ENCODE assay signal across 17 cellular contexts in the genomic region with DNA sequence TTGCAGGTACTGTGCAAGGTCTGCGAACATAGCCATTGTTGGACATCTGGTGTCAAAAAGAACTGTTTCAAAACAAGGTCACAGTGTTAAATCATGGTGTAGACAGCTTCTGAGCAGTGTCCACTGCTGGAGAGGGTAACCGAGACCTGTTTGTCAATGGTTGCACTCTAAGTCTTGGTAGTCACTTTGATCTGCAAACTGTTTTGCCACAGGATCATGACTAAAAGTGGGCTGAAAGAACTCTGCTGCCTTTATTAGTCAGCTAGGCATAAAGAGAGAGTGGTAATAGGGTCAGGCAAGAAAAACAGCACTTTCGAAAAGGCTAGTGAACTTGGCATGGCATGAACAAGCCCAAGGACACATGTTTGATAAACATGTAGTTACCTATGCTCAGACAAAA.
DNase-seq lines count a peak whose midpoint lies in the region; ATAC-seq and TF ChIP-seq lines count a peak whose summit lies in the region.
"Had no signal": no experiment of that assay in that cellular context is flagged by ENCODE, and none has a peak within 500 bp of the region (broad histone marks: within the 10 kb centered on the region; RNA-seq: fewer than 3 reads in every experiment).

No MANE protein-coding gene starts in this region.

- H4K20me1 ChIP-seq in fibroblast of lung (ENCODE audit: control insufficient read depth, extremely low read depth, insufficient read depth, low read length) (no peaks in the 10 kb centered on the region), GM23338 (replicated peaks; ENCODE audit: insufficient read depth) (no peaks in the 10 kb centered on the region)
- H4K20me1 ChIP-seq: BLaER1 had no signal

- H2AFZ ChIP-seq in fibroblast of lung (ENCODE audit: low read length) (no peak overlapping the region), trophoblast cell (ENCODE audit: insufficient read depth, low read length, poor library complexity) (no peak overlapping the region), GM23338 (no peak overlapping the region)

- H4K12ac ChIP-seq in trophoblast cell (ENCODE audit: low read depth, low read length): no peak overlapping the region

- peaks cover under 1% of the 10 kb centered on the region; the same call in 1 of the 2 replicates for H3K9me2 ChIP-seq in GM23338 (ENCODE audit: insufficient read depth)

- H3K36me3 ChIP-seq in fibroblast of lung (ENCODE audit: control insufficient read depth, insufficient read depth, low read length) (no peaks in the 10 kb centered on the region), trophoblast cell (ENCODE audit: control insufficient read depth in 1 of 2, insufficient read depth in 2 of 2, low read length in 2 of 2) (no peaks in the 10 kb centered on the region), GM23338 (ENCODE audit: insufficient read depth) (no peaks in the 10 kb centered on the region)
- H3K36me3 ChIP-seq: BLaER1, HAP-1 had no signal

- no peak for TF ChIP-seq CTCF in fibroblast of lung (conservative IDR thresholded peaks at IDR 0.05 in 1 of 2, IDR thresholded peaks at IDR 0.05 in 1 of 2; ENCODE audit: low read depth in 1 of 2, low read length in 2 of 2)
- no peak for TF ChIP-seq CTCF in GM23338 (conservative IDR thresholded peaks at IDR 0.05; ENCODE audit: low read depth in 2 of 2)

- no peak overlapping the region for H2AK5ac ChIP-seq in trophoblast cell (ENCODE audit: low read length)

- H3K4me3 ChIP-seq in fibroblast of lung (replicated peaks in 1 of 4; ENCODE audit: control extremely low read depth in 1 of 4, insufficient read depth in 1 of 4, low read depth in 3 of 4, low read length in 4 of 4) (no peak overlapping the region), trophoblast cell (ENCODE audit: low read depth, low read length) (no peak overlapping the region), GM23338 (no peak overlapping the region)
- H3K4me3 ChIP-seq: BLaER1, body of pancreas, HAP-1 had no signal

- no peak overlapping the region for H3K9ac ChIP-seq in fibroblast of lung (ENCODE audit: insufficient read depth, low read length)
- no peak overlapping the region for H3K9ac ChIP-seq in trophoblast cell (ENCODE audit: low read length)
- H3K9ac ChIP-seq: BLaER1 had no signal

- no peak overlapping the region for H3K4me3 Mint-ChIP-seq in activated naive CD8-positive, alpha-beta T cell treated with anti-CD3 and anti-CD28 coated beads, Interleukin-2, amount 50 U/mL, for 24 hours
- H3K4me3 Mint-ChIP-seq in GM23338: no peak overlapping the region
- H3K4me3 Mint-ChIP-seq: naive thymus-derived CD8-positive, alpha-beta T cell; T-helper 17 cell had no signal

- H2BK120ac ChIP-seq in trophoblast cell (ENCODE audit: insufficient read depth, low read length, poor library complexity): no peak overlapping the region

- DNase-seq in G401 (ENCODE audit: low spot score) (peak; percentile 18), M059J (ENCODE audit: low read depth) (peak; percentile 47), fibroblast of lung (ENCODE audit: low read depth in 2 of 2) (peak; percentile 58 to 81), trophoblast cell (no peak), NCI-H128 (lab: John Stamatoyannopoulos, UW; ENCODE audit: unreplicated experiment) (no peak), iPS-NIHi7 (ENCODE audit: extremely low spot score) (no peak), GM23338 (ENCODE audit: low spot score) (no peak)
- no peak for DNase-seq in activated naive CD8-positive, alpha-beta T cell treated with anti-CD3 and anti-CD28 coated beads, Interleukin-2, amount 50 U/mL, for 24 hours
- DNase-seq: activated effector memory CD4-positive, alpha-beta T cell treated with anti-CD3 and anti-CD28 coated beads, Interleukin-2, amount 50 U/mL, for 16 hours; naive thymus-derived CD8-positive, alpha-beta T cell; NCI-H1105; NCI-H2227 treated with DMSO at 0.1 percent for 48 hours; substantia nigra; T-helper 17 cell had no signal

- H3K14ac ChIP-seq in trophoblast cell (ENCODE audit: low read length): no peak overlapping the region

- H3K9me3 ChIP-seq in fibroblast of lung (ENCODE audit: control insufficient read depth, insufficient read depth, low read depth, low read length): no peaks in the 10 kb centered on the region
- H3K9me3 ChIP-seq in trophoblast cell (ENCODE audit: insufficient read depth, low read depth, low read length): no peaks in the 10 kb centered on the region
- H3K9me3 ChIP-seq: BLaER1, body of pancreas, HAP-1 had no signal

- H3K4me2 ChIP-seq in fibroblast of lung (ENCODE audit: extremely low read depth, insufficient read depth, low read length): peak overlapping the region; percentile 1
- no peak overlapping the region for H3K4me2 ChIP-seq in trophoblast cell (ENCODE audit: low read length)
- H3K4me2 ChIP-seq in GM23338: no peak overlapping the region
- H3K4me2 ChIP-seq: BLaER1 had no signal

- H2BK5ac ChIP-seq in trophoblast cell (ENCODE audit: low read depth, low read length, poor library complexity): peak overlapping the region; percentile 42

- H2BK12ac ChIP-seq in trophoblast cell (ENCODE audit: low read length): no peak overlapping the region

- H3K9me3 Mint-ChIP-seq in activated naive CD8-positive, alpha-beta T cell treated with anti-CD3 and anti-CD28 coated beads, Interleukin-2, amount 50 U/mL, for 24 hours: no peaks in the 10 kb centered on the region
- H3K9me3 Mint-ChIP-seq in GM23338: no peaks in the 10 kb centered on the region
- H3K9me3 Mint-ChIP-seq: naive thymus-derived CD8-positive, alpha-beta T cell had no signal

- H3K27ac ChIP-seq in fibroblast of lung (ENCODE audit: insufficient read depth, low read length) (peak overlapping the region; percentile 42), trophoblast cell (ENCODE audit: low read depth, low read length) (no peak overlapping the region), GM23338 (ENCODE audit: low read depth) (no peak overlapping the region)
- H3K27ac ChIP-seq: BLaER1, body of pancreas had no signal

- H3K79me2 ChIP-seq in fibroblast of lung (ENCODE audit: control insufficient read depth, insufficient read depth, low read length) (no peaks in the 10 kb centered on the region), trophoblast cell (ENCODE audit: control insufficient read depth, insufficient read depth, low read length, poor library complexity) (no peaks in the 10 kb centered on the region), GM23338 (replicated peaks; ENCODE audit: insufficient read depth) (no peaks in the 10 kb centered on the region)

- ATAC-seq in activated naive CD8-positive, alpha-beta T cell treated with anti-CD3 and anti-CD28 coated beads, Interleukin-2, amount 50 U/mL, for 24 hours: no peak
- no peak for ATAC-seq in GM23338
- ATAC-seq: naive thymus-derived CD8-positive, alpha-beta T cell; T-helper 17 cell had no signal

- H4K91ac ChIP-seq in trophoblast cell (ENCODE audit: low read depth, low read length): no peak overlapping the region

- H3K27me3 Mint-ChIP-seq in activated naive CD8-positive, alpha-beta T cell treated with anti-CD3 and anti-CD28 coated beads, Interleukin-2, amount 50 U/mL, for 24 hours: peaks cover 2% of the 10 kb centered on the region
- H3K27me3 Mint-ChIP-seq in GM23338 (ENCODE audit: insufficient read depth, low read depth, poor library complexity): no peaks in the 10 kb centered on the region

- no CpG with 5 or more reads among the region's 3 CpGs for WGBS in trophoblast cell (ENCODE audit: extremely low coverage, insufficient coverage, insufficient read length)

- no peak overlapping the region for H4K8ac ChIP-seq in trophoblast cell (ENCODE audit: low read depth, low read length)

- no peaks in the 10 kb centered on the region for H3K36me3 Mint-ChIP-seq in activated naive CD8-positive, alpha-beta T cell treated with anti-CD3 and anti-CD28 coated beads, Interleukin-2, amount 50 U/mL, for 24 hours (ENCODE audit: low read depth)
- H3K36me3 Mint-ChIP-seq in GM23338 (ENCODE audit: low read depth): no peaks in the 10 kb centered on the region; the same call in 2 of the 3 replicates
- H3K36me3 Mint-ChIP-seq: naive thymus-derived CD8-positive, alpha-beta T cell had no signal

- no peak overlapping the region for H3K4ac ChIP-seq in trophoblast cell (ENCODE audit: low read depth, low read length)

- no peaks in the 10 kb centered on the region for H3K27me3 ChIP-seq in fibroblast of lung (ENCODE audit: control insufficient read depth, insufficient read depth, low read length)
- no peaks in the 10 kb centered on the region for H3K27me3 ChIP-seq in trophoblast cell (ENCODE audit: insufficient read depth, low read length)
- no peaks in the 10 kb centered on the region for H3K27me3 ChIP-seq in GM23338 (ENCODE audit: insufficient read depth)
- H3K27me3 ChIP-seq: BLaER1, body of pancreas had no signal

- no peak overlapping the region for H3K27ac Mint-ChIP-seq in activated naive CD8-positive, alpha-beta T cell treated with anti-CD3 and anti-CD28 coated beads, Interleukin-2, amount 50 U/mL, for 24 hours
- no peak overlapping the region for H3K27ac Mint-ChIP-seq in GM23338
- H3K27ac Mint-ChIP-seq: naive thymus-derived CD8-positive, alpha-beta T cell; T-helper 17 cell had no signal

- in situ Hi-C loops in G401 (cut with HindIII; ENCODE audit: low sequenced_read_pairs): no loop called here

- H3K23ac ChIP-seq in trophoblast cell (ENCODE audit: low read length): no peak overlapping the region

- H3K4me1 ChIP-seq in fibroblast of lung (ENCODE audit: control insufficient read depth, extremely low read depth, insufficient read depth, low read length): peaks cover 10% of the 10 kb centered on the region
- H3K4me1 ChIP-seq in trophoblast cell (ENCODE audit: control insufficient read depth in 1 of 2, insufficient read depth in 2 of 2, low read length in 2 of 2): peaks cover 0 to 1% of the 10 kb centered on the region in 2 experiments
- no peaks in the 10 kb centered on the region for H3K4me1 ChIP-seq in GM23338 (ENCODE audit: insufficient read depth)
- H3K4me1 ChIP-seq: BLaER1, body of pancreas, HAP-1 had no signal

- H3K79me1 ChIP-seq in trophoblast cell (ENCODE audit: low read length): no peaks in the 10 kb centered on the region

- H3F3A ChIP-seq in GM23338 (replicated peaks; ENCODE audit: low read depth): no peaks in the 10 kb centered on the region

- H3K18ac ChIP-seq in trophoblast cell (ENCODE audit: low read length): no peak overlapping the region

- no peaks in the 10 kb centered on the region for H3K4me1 Mint-ChIP-seq in activated naive CD8-positive, alpha-beta T cell treated with anti-CD3 and anti-CD28 coated beads, Interleukin-2, amount 50 U/mL, for 24 hours
- no peaks in the 10 kb centered on the region for H3K4me1 Mint-ChIP-seq in GM23338
- H3K4me1 Mint-ChIP-seq: naive thymus-derived CD8-positive, alpha-beta T cell; T-helper 17 cell had no signal

Comparison
In these comparisons a context has a peak if more than half of its experiments do, and no peak if none do; other contexts are left out.
1. DNase-seq: peak in G401 (single experiment), M059J (single experiment) and fibroblast of lung (2 of 2); none in trophoblast cell (0 of 2), NCI-H128 (single experiment), activated naive CD8-positive, alpha-beta T cell treated with anti-CD3 and anti-CD28 coated beads, Interleukin-2, amount 50 U/mL, for 24 hours (single experiment), iPS-NIHi7 (single experiment) and GM23338 (single experiment).